Comparison of ENCODE assay signal across 25 cellular contexts in genomic region chr17:76233588-76234353, GRCh38. TPM values are rescaled to one million over a fixed set of nuclear protein-coding genes. Genes with fewer than 3 reads are reported as not detected.
DNase-seq lines count a peak whose midpoint lies in the region; ATAC-seq, FAIRE-seq and TF ChIP-seq lines count a peak whose summit lies in the region.
"Had no signal": no experiment of that assay in that cellular context is flagged by ENCODE, and none has a peak within 500 bp of the region (broad histone marks: within the 10 kb centered on the region; RNA-seq: fewer than 3 reads in every experiment).

No MANE protein-coding gene starts in this region.

- ATAC-seq in activated naive CD4-positive, alpha-beta T cell treated with anti-CD3 and anti-CD28 coated beads, Interleukin-2, amount 50 U/mL, for 72 hours, result no peak
- ATAC-seq in GM12878 (no peak), psoas muscle (no peak)
- ATAC-seq: body of pancreas; lower lobe of right lung; right lobe of liver; stimulated activated memory B cell treated with anti-CD40 and anti-IgM and Interleukin-4, amounts not matched to agents 10 μg/mL and 1 μg/mL and 100 μg/mL, for 72 hours had no signal

- no peak for FAIRE-seq in GM12878 (lab: Jason Lieb, UNC)

- no peak overlapping the region; the same call in 1 of the 2 replicates for H2AFZ ChIP-seq in GM12878 (ENCODE audit: control insufficient read depth, low read depth, low read length)
- H2AFZ ChIP-seq: GM23248, parathyroid adenoma had no signal

- CTCF ChIA-PET in GM12878 (lab: Yijun Ruan, JAX), result interaction anchor here (0.7 to 1.7 kb wide), 7 partner anchors 13 to 54 kb away, joined by 3 to 7 read pairs (median 5); no protein-coding TSS in a partner anchor

- H3K79me2 ChIP-seq in GM12878 (ENCODE audit: control insufficient read depth, insufficient read depth, low read length), result no peaks in the 10 kb centered on the region

- H3K4me1 ChIP-seq in GM12878 (ENCODE audit: control insufficient read depth, insufficient read depth, low read length), result peaks cover 9% of the 10 kb centered on the region
- H3K4me1 ChIP-seq in psoas muscle, result peaks cover 20% of the 10 kb centered on the region
- H3K4me1 ChIP-seq: adrenal gland; BLaER1 treated with 17β-estradiol and CSF1 and Interleukin-3, amounts not matched to agents 10 nM and 100 nM; body of pancreas; lower lobe of right lung; parathyroid adenoma; right lobe of liver had no signal

- H4K20me1 ChIP-seq in GM12878 (ENCODE audit: control insufficient read depth, insufficient read depth), result no peaks in the 10 kb centered on the region
- H4K20me1 ChIP-seq: BLaER1 treated with 17β-estradiol and CSF1 and Interleukin-3, amounts not matched to agents 10 nM and 100 nM had no signal

- TF ChIP-seq CTCF in GM12878 (IDR thresholded peaks at IDR 0.05 in 2 of 3, conservative IDR thresholded peaks at IDR 0.05 in 1 of 3; ENCODE audit: control insufficient read depth in 2 of 3, extremely low read depth in 1 of 3, insufficient read depth in 1 of 3, low read depth in 3 of 3, low read length in 3 of 3) (no peak), psoas muscle (IDR thresholded peaks at IDR 0.05) (no peak)

- WGBS in GM12878 (ENCODE audit: insufficient coverage, insufficient replicate concordance, low lambda C conversion rate, missing lambda C conversion rate), result 40% methylated on average over 6 of the region's 6 CpGs
- 87 to 96% (median 92%) methylated on average over 6 of the region's 6 CpGs for WGBS in psoas muscle, 3 donors

- H3K9me3 Mint-ChIP-seq in activated naive CD4-positive, alpha-beta T cell treated with anti-CD3 and anti-CD28 coated beads, Interleukin-2, amount 50 U/mL, for 24 hours, result no peaks in the 10 kb centered on the region
- H3K9me3 Mint-ChIP-seq in activated naive CD4-positive, alpha-beta T cell treated with anti-CD3 and anti-CD28 coated beads, Interleukin-2, amount 50 U/mL, for 72 hours, result peaks cover 0 to 4% of the 10 kb centered on the region in 2 donors
- no peaks in the 10 kb centered on the region for H3K9me3 Mint-ChIP-seq in immature natural killer cell
- H3K9me3 Mint-ChIP-seq: stimulated activated memory B cell treated with anti-CD40 and anti-IgM and Interleukin-4, amounts not matched to agents 10 μg/mL and 1 μg/mL and 100 μg/mL, for 72 hours had no signal

- peak overlapping the region; percentile 48 for H3K27ac Mint-ChIP-seq in activated naive CD4-positive, alpha-beta T cell treated with anti-CD3 and anti-CD28 coated beads, Interleukin-2, amount 50 U/mL, for 24 hours
- no peak overlapping the region for H3K27ac Mint-ChIP-seq in activated naive CD4-positive, alpha-beta T cell treated with anti-CD3 and anti-CD28 coated beads, Interleukin-2, amount 50 U/mL, for 72 hours
- H3K27ac Mint-ChIP-seq in immature natural killer cell, result no peak overlapping the region
- H3K27ac Mint-ChIP-seq: stimulated activated memory B cell treated with anti-CD40 and anti-IgM and Interleukin-4, amounts not matched to agents 10 μg/mL and 1 μg/mL and 100 μg/mL, for 72 hours; T-helper 1 cell treated with Interleukin-12 subunit alpha and Interleukin-12 subunit beta and Interleukin-4 antibody, amounts not matched to agents 30 μg/mL and 1 μg/mL, for 36 hours had no signal

- H3K36me3 Mint-ChIP-seq in activated naive CD4-positive, alpha-beta T cell treated with anti-CD3 and anti-CD28 coated beads, Interleukin-2, amount 50 U/mL, for 24 hours, result peaks cover 19% of the 10 kb centered on the region
- H3K36me3 Mint-ChIP-seq in activated naive CD4-positive, alpha-beta T cell treated with anti-CD3 and anti-CD28 coated beads, Interleukin-2, amount 50 U/mL, for 72 hours, result peaks cover 0 to 39% of the 10 kb centered on the region in 2 donors
- no peaks in the 10 kb centered on the region for H3K36me3 Mint-ChIP-seq in immature natural killer cell
- H3K36me3 Mint-ChIP-seq: stimulated activated memory B cell treated with anti-CD40 and anti-IgM and Interleukin-4, amounts not matched to agents 10 μg/mL and 1 μg/mL and 100 μg/mL, for 72 hours had no signal

- no peak for TF ChIP-seq RAD21 in GM12878 (IDR thresholded peaks at IDR 0.05; ENCODE audit: insufficient read depth, low read depth, low read length)

- no TSS peak for BruUV-seq in GM12878 (replicated peaks; lab: Mats Ljungman, UMichigan)

- H3K27me3 ChIP-seq in GM12878 (replicated peaks in 1 of 2; ENCODE audit: control insufficient read depth in 2 of 2, insufficient read depth in 2 of 2, low read length in 1 of 2) (no peaks in the 10 kb centered on the region), psoas muscle (ENCODE audit: insufficient read depth in 3 of 3, low read length in 2 of 3) (no peaks in the 10 kb centered on the region)
- H3K27me3 ChIP-seq: adrenal gland, body of pancreas, right lobe of liver had no signal

- no peak for DNase-seq in activated naive CD4-positive, alpha-beta T cell treated with anti-CD3 and anti-CD28 coated beads, Interleukin-2, amount 50 U/mL, for 72 hours (ENCODE audit: low spot score in 2 of 2)
- DNase-seq in HCEC 1CT (peak; percentile 16), GM12878 (ENCODE audit: low read depth, low spot score) (no peak), psoas muscle (no peak), immature natural killer cell (no peak), GDM1 (lab: John Stamatoyannopoulos, UW) (no peak)
- no peak for DNase-seq in central memory CD4-positive, alpha-beta T cell
- DNase-seq: body of pancreas; Calu3; GM23248; kidney glomerular epithelial cell; lower lobe of right lung; NCI-H1694; NCI-H446 treated with DMSO at 0.1 percent for 48 hours; OCI-M1; right lobe of liver; stimulated activated CD4-positive, alpha-beta T cell treated with anti-CD3 and anti-CD28 coated beads, Interleukin-12 subunit alpha, Interleukin-12 subunit beta, amount 100 ng/mL, for 4 hours; stimulated activated CD4-positive, alpha-beta T cell treated with anti-CD3 and anti-CD28 coated beads, Interleukin-4, amount 100 ng/mL, for 1 hour had no signal

- H3K36me3 ChIP-seq in GM12878 (ENCODE audit: control insufficient read depth in 2 of 2, insufficient read depth in 2 of 2, low read length in 1 of 2), result no peaks in the 10 kb centered on the region
- no peaks in the 10 kb centered on the region for H3K36me3 ChIP-seq in psoas muscle (ENCODE audit: insufficient read depth in 1 of 2, low read depth in 1 of 2)
- H3K36me3 ChIP-seq: adrenal gland; BLaER1 treated with 17β-estradiol and CSF1 and Interleukin-3, amounts not matched to agents 10 nM and 100 nM; lower lobe of right lung; right lobe of liver had no signal

- RAD21 ChIA-PET in GM12878 (lab: Charles Lee; ENCODE audit: unreplicated experiment), result interaction anchor here (0.7 to 2.2 kb wide), 8 partner anchors 12 to 50 kb away, joined by 3 to 19 read pairs (median 6); no protein-coding TSS in a partner anchor

- H3K4me3 ChIP-seq in GM12878 (no peak overlapping the region), psoas muscle (no peak overlapping the region)
- H3K4me3 ChIP-seq: adrenal gland; BLaER1 treated with 17β-estradiol and CSF1 and Interleukin-3, amounts not matched to agents 10 nM and 100 nM; body of pancreas; GM23248; lower lobe of right lung; right lobe of liver; SK-N-MC had no signal

- no peak for TF ChIP-seq POLR2A in GM12878 (IDR thresholded peaks at IDR 0.05; ENCODE audit: low read depth, low read length)

- in situ Hi-C loops in GM12878 (cut with MboI), result no loop called here

- no peak overlapping the region for H3K4me3 Mint-ChIP-seq in activated naive CD4-positive, alpha-beta T cell treated with anti-CD3 and anti-CD28 coated beads, Interleukin-2, amount 50 U/mL, for 24 hours
- H3K4me3 Mint-ChIP-seq in immature natural killer cell, result peak overlapping the region in 1 of 5 donors; percentile 35
- H3K4me3 Mint-ChIP-seq: stimulated activated memory B cell treated with anti-CD40 and anti-IgM and Interleukin-4, amounts not matched to agents 10 μg/mL and 1 μg/mL and 100 μg/mL, for 72 hours; T-helper 1 cell treated with Interleukin-12 subunit alpha and Interleukin-12 subunit beta and Interleukin-4 antibody, amounts not matched to agents 30 μg/mL and 1 μg/mL, for 36 hours had no signal

- H3K9me3 ChIP-seq in GM12878 (replicated peaks; ENCODE audit: control insufficient read depth, insufficient read depth, low read length) (no peaks in the 10 kb centered on the region), psoas muscle (no peaks in the 10 kb centered on the region)
- H3K9me3 ChIP-seq: adrenal gland; BLaER1 treated with 17β-estradiol and CSF1 and Interleukin-3, amounts not matched to agents 10 nM and 100 nM; body of pancreas; lower lobe of right lung; right lobe of liver had no signal

- H3K4me1 Mint-ChIP-seq in activated naive CD4-positive, alpha-beta T cell treated with anti-CD3 and anti-CD28 coated beads, Interleukin-2, amount 50 U/mL, for 24 hours, result peaks cover 77% of the 10 kb centered on the region
- H3K4me1 Mint-ChIP-seq in immature natural killer cell, result peaks cover 3 to 9% of the 10 kb centered on the region in 2 donors

- TF ChIP-seq EP300 in GM12878 (IDR thresholded peaks at IDR 0.05; ENCODE audit: borderline replicate concordance in 1 of 2, control insufficient read depth in 1 of 2, low read depth in 2 of 2, low read length in 2 of 2), result no peak

- SMC1A ChIA-PET in GM12878 (lab: Charles Lee; ENCODE audit: uncharacterized antibody, unreplicated experiment), result interaction anchor here (0.7 to 3.4 kb wide), 21 partner anchors 10 to 112 kb away, joined by 3 to 13 read pairs (median 4); no protein-coding TSS in a partner anchor

- POLR2A ChIA-PET in GM12878 (lab: Charles Lee), result interaction anchor here (0.5 to 2.5 kb wide), 12 partner anchors 13 to 56 kb away, joined by 3 to 20 read pairs (median 4); partner anchors contain the start of gene UBALD2

- H3K4me2 ChIP-seq in GM12878 (ENCODE audit: control insufficient read depth, insufficient read depth), result peak overlapping the region; percentile 66
- H3K4me2 ChIP-seq: BLaER1 treated with 17β-estradiol and CSF1 and Interleukin-3, amounts not matched to agents 10 nM and 100 nM had no signal

- no peak overlapping the region for H3K9ac ChIP-seq in GM12878 (ENCODE audit: control insufficient read depth, insufficient read depth, low read length)
- H3K9ac ChIP-seq: BLaER1 treated with 17β-estradiol and CSF1 and Interleukin-3, amounts not matched to agents 10 nM and 100 nM; GM23248; parathyroid adenoma had no signal

- no peaks in the 10 kb centered on the region for H3K27me3 Mint-ChIP-seq in activated naive CD4-positive, alpha-beta T cell treated with anti-CD3 and anti-CD28 coated beads, Interleukin-2, amount 50 U/mL, for 24 hours
- peaks cover 3 to 4% (median 4%) of the 10 kb centered on the region in 3 donors for H3K27me3 Mint-ChIP-seq in immature natural killer cell (ENCODE audit: low read depth in 3 of 3)

- peak overlapping the region; percentile 8; the same call in 1 of the 2 replicates for H3K27ac ChIP-seq in GM12878 (ENCODE audit: control insufficient read depth, insufficient read depth)
- peak overlapping the region; percentile 27 for H3K27ac ChIP-seq in psoas muscle
- H3K27ac ChIP-seq: adrenal gland; BLaER1 treated with 17β-estradiol and CSF1 and Interleukin-3, amounts not matched to agents 10 nM and 100 nM; body of pancreas; lower lobe of right lung; parathyroid adenoma; right lobe of liver; SK-N-MC had no signal

- intact Hi-C loops in GM12878 (cut with micrococcal nuclease; ENCODE audit: unreplicated experiment), result loop anchor here (5.0 kb wide), 1 partner anchor 34 kb away; the partner anchor contains the start of gene UBALD2
- intact Hi-C loops in psoas muscle (cut with DNase I), result loop anchor here in 1 of 2 donors (5.0 kb wide), 1 partner anchor 36 kb away; no protein-coding TSS in a partner anchor

RNA-seq across cellular contexts. Expression of gene RNF157, which starts 6.5 kb away (rescaled TPM):
- total RNA-seq in activated naive CD4-positive, alpha-beta T cell treated with anti-CD3 and anti-CD28 coated beads, Interleukin-2, amount 50 U/mL, for 72 hours, result 10 to 100 TPM; 22.0 to 35.1 TPM
- total RNA-seq in GM12878 (2013; cell fraction: nucleolus; rRNA removed), result 1.4 and 2.8 TPM in 2 replicates
- 9.7 and 10.4 TPM in 2 replicates for total RNA-seq in GM12878 (2014; rRNA removed)
- total RNA-seq in GM12878 (2014; rRNA removed; fragmentation: Illumina TruSeq; extraction: Trizol), result 10.4 and 11.8 TPM in 2 replicates
- total RNA-seq in GM12878 (2021), result 14.8 and 17.9 TPM in 2 replicates
- polyA plus RNA-seq in GM12878 (2011; ENCODE audit: low read depth), result 5.8 TPM
- 6.0 and 7.3 TPM in 2 replicates for polyA plus RNA-seq in GM12878 (2011; rRNA removed)
- 7.3 and 8.6 TPM in 2 replicates for polyA plus RNA-seq in GM12878 (2011; cell fraction: cytosol; rRNA removed)
- polyA plus RNA-seq in GM12878 (2011; cell fraction: nucleus; rRNA removed), result 3.7 and 4.7 TPM in 2 replicates
- 6.4 and 8.4 TPM in 2 replicates for polyA plus RNA-seq in GM12878 (2012)
- polyA plus RNA-seq in GM12878 (2014; fragmentation: Illumina TruSeq; extraction: Trizol), result 14.1 and 15.9 TPM in 2 replicates
- 1 to 10 TPM; 5.2 to 9.5 TPM for polyA plus RNA-seq in GM12878 (2014; fragmentation: Nextera tagmentation; extraction: Ambion mirVana)
- polyA plus RNA-seq in GM12878 (2014; rRNA removed), result 12.1 and 12.3 TPM in 2 replicates
- polyA plus RNA-seq in GM12878 (2016; fragmentation: Nextera tagmentation; extraction: Ambion mirVana), result 1 to 10 TPM; 1.4 to 3.4 TPM
- 6.6 and 10.4 TPM in 2 replicates for polyA minus RNA-seq in GM12878 (2011; rRNA and poly(A)+ RNA removed)
- 3.1 and 4.8 TPM in 2 replicates for polyA minus RNA-seq in GM12878 (2011; cell fraction: cytosol; rRNA and poly(A)+ RNA removed)
- polyA minus RNA-seq in GM12878 (2011; cell fraction: nucleus; rRNA and poly(A)+ RNA removed), result 2.5 and 6.2 TPM in 2 replicates
- total RNA-seq in psoas muscle, result 10 to 100 TPM; 35.0 to 76.5 (median 60.0) TPM
- 10 to 100 TPM; 14.9 to 90.1 (median 73.9) TPM for polyA plus RNA-seq in psoas muscle
- 1 to 10 TPM in 2 of 3 donors, under 1 TPM in 1; 0.69 to 3.0 (median 1.2) TPM for polyA plus RNA-seq in immature natural killer cell

RNA-seq across cellular contexts. Expression of gene UBALD2, which starts 31.4 kb away (rescaled TPM):
- total RNA-seq in activated naive CD4-positive, alpha-beta T cell treated with anti-CD3 and anti-CD28 coated beads, Interleukin-2, amount 50 U/mL, for 72 hours, result 100 to 1,000 TPM; 262 to 294 TPM
- total RNA-seq in GM12878 (2013; cell fraction: nucleolus; rRNA removed), result 10.7 and 18.0 TPM in 2 replicates
- total RNA-seq in GM12878 (2014; rRNA removed) (54.7 and 63.4 TPM in 2 replicates), GM12878 (2014; rRNA removed; fragmentation: Illumina TruSeq; extraction: Trizol) (12.3 and 17.1 TPM in 2 replicates), GM12878 (2021) (130 and 132 TPM in 2 replicates), psoas muscle (100 to 1,000 TPM in 3 of 4 donors, 10 to 100 TPM in 1; 55.2 to 414 (median 183) TPM)
- 44.7 TPM for polyA plus RNA-seq in GM12878 (2011; ENCODE audit: low read depth)
- polyA plus RNA-seq in GM12878 (2011; rRNA removed) (50.3 and 165 TPM in 2 replicates), GM12878 (2014; fragmentation: Illumina TruSeq; extraction: Trizol) (12.1 and 24.0 TPM in 2 replicates), GM12878 (2014; fragmentation: Nextera tagmentation; extraction: Ambion mirVana) (10 to 100 TPM in 1 of 2 experiments, 1 to 10 TPM in 1; 4.4 to 16.4 TPM), GM12878 (2014; rRNA removed) (66.4 and 81.1 TPM in 2 replicates), GM12878 (2016; fragmentation: Nextera tagmentation; extraction: Ambion mirVana) (1 to 10 TPM; 2.8 TPM), psoas muscle (100 to 1,000 TPM in 2 of 3 donors, 10 to 100 TPM in 1; 68.2 to 145 (median 120) TPM), immature natural killer cell (1 to 10 TPM; 1.5 to 4.5 (median 3.9) TPM)
- 54.9 and 77.4 TPM in 2 replicates for polyA plus RNA-seq in GM12878 (2011; cell fraction: cytosol; rRNA removed)
- polyA plus RNA-seq in GM12878 (2011; cell fraction: nucleus; rRNA removed), result 56.6 and 64.5 TPM in 2 replicates
- 98.6 and 132 TPM in 2 replicates for polyA plus RNA-seq in GM12878 (2012)
- 24.4 and 40.4 TPM in 2 replicates for polyA minus RNA-seq in GM12878 (2011; rRNA and poly(A)+ RNA removed)
- polyA minus RNA-seq in GM12878 (2011; cell fraction: cytosol; rRNA and poly(A)+ RNA removed), result 55.5 and 60.7 TPM in 2 replicates
- 18.3 and 30.3 TPM in 2 replicates for polyA minus RNA-seq in GM12878 (2011; cell fraction: nucleus; rRNA and poly(A)+ RNA removed)
